13 cellular contexts compared by ENCODE assay signal in the genomic region with DNA sequence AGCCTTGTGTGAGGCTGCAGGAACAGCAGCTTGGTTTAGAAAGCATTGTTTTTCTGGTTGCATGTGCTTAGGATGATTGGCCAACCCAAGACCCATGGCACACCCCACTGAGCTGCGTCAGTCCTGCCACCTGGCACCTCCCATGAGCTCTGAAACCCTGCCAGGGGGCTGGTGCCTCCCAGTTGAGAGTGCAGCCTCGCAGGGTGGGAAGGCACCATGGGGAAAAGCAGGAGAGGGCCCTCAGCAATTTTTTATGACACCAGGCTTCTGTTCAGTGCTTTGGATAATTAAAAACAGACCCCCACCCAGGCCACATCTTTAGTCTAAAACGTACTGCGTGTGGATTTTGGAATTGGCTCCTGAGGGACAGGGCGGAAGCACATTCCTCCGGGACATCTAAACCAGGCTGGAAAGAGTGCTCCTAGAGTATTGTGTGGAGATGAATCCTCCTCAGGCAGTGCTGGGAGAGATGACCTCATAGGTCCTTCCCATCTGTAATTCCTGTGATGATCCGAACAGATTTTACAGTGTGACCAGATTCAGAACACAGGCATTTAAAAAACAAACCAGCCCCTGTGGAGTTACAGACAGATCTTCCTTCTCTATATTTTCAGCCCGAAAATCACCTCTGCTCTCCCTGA.
A peak's percentile ranks its signal among the peaks of the same experiment; 100 is the strongest.
DNase-seq lines count a peak whose midpoint lies in the region; ATAC-seq and TF ChIP-seq lines count a peak whose summit lies in the region.
"Had no signal": no experiment of that assay in that cellular context is flagged by ENCODE, and none has a peak within 500 bp of the region (broad histone marks: within the 10 kb centered on the region; RNA-seq: fewer than 3 reads in every experiment).

No MANE protein-coding gene starts in this region.

- H3K4me1 ChIP-seq in gastroesophageal sphincter (no peaks in the 10 kb centered on the region), psoas muscle (no peaks in the 10 kb centered on the region)
- H3K4me1 ChIP-seq: Caco-2 had no signal

- H3K27ac ChIP-seq in gastroesophageal sphincter (peak overlapping the region in 2 of 4 donors; percentile 17 to 46), psoas muscle (no peak overlapping the region)
- H3K27ac ChIP-seq: epithelial cell of prostate, neutrophil had no signal

- H3K4me3 ChIP-seq in gastroesophageal sphincter, result no peak overlapping the region
- no peak overlapping the region for H3K4me3 ChIP-seq in psoas muscle

- DNase-seq in GM04503 (ENCODE audit: low read depth) (peak; percentile 34), RPMI7951 (ENCODE audit: low read depth) (peak; percentile 52), psoas muscle (peak in 1 of 2 donors; percentile 61)
- DNase-seq in effector CD4-positive, alpha-beta T cell, result no peak
- DNase-seq: activated effector memory CD4-positive, alpha-beta T cell treated with Interleukin-2 at 50 U/mL for 16 hours; Caco-2; head of caudate nucleus had no signal

- no peak for TF ChIP-seq POLR2A in gastroesophageal sphincter (IDR thresholded peaks at IDR 0.05)
- no peak for TF ChIP-seq POLR2A in GM18505 (IDR thresholded peaks at IDR 0.05; ENCODE audit: borderline replicate concordance, extremely low read depth, insufficient read depth, insufficient read length)

- peak; percentile 61 for ATAC-seq in gastroesophageal sphincter
- peak in 3 of 4 donors; percentile 26 to 68 (median 42) for ATAC-seq in psoas muscle
- ATAC-seq in HG03039 (IDR thresholded peaks at IDR 0.05; ENCODE audit: unreplicated experiment), result no peak
- no peak for ATAC-seq in GM18505 (IDR thresholded peaks at IDR 0.05; ENCODE audit: unreplicated experiment)
- ATAC-seq in GM18868 (IDR thresholded peaks at IDR 0.05; ENCODE audit: unreplicated experiment), result no peak

- peaks cover 8% of the 10 kb centered on the region for H3K27me3 ChIP-seq in gastroesophageal sphincter
- no peaks in the 10 kb centered on the region for H3K27me3 ChIP-seq in psoas muscle (ENCODE audit: insufficient read depth in 3 of 3, low read length in 2 of 3)

- no peaks in the 10 kb centered on the region for H3K36me3 ChIP-seq in gastroesophageal sphincter
- H3K36me3 ChIP-seq in psoas muscle (ENCODE audit: insufficient read depth in 1 of 2, low read depth in 1 of 2), result no peaks in the 10 kb centered on the region
- H3K36me3 ChIP-seq: neutrophil had no signal

- TF ChIP-seq EP300 in gastroesophageal sphincter (IDR thresholded peaks at IDR 0.05), result no peak

- 52 to 67% methylated on average over 4 to 6 of the region's 8 CpGs for WGBS in gastroesophageal sphincter (ENCODE audit: low coverage in 1 of 2), 2 donors
- 20 to 33% (median 23%) methylated on average over 8 of the region's 8 CpGs for WGBS in psoas muscle, 3 donors

- intact Hi-C loops in psoas muscle (cut with DNase I), result no loop called here

- TF ChIP-seq CTCF in gastroesophageal sphincter (IDR thresholded peaks at IDR 0.05) (no peak), psoas muscle (IDR thresholded peaks at IDR 0.05) (no peak)

- H3K9me3 ChIP-seq in gastroesophageal sphincter (no peaks in the 10 kb centered on the region), psoas muscle (no peaks in the 10 kb centered on the region)
- H3K9me3 ChIP-seq: Caco-2, neutrophil had no signal

Comparison
In these comparisons a context has a peak if more than half of its experiments do, and no peak if none do; other contexts are left out.
1. ATAC-seq: peak in gastroesophageal sphincter (single experiment) and psoas muscle (3 of 4); none in HG03039 (single experiment), GM18505 (single experiment) and GM18868 (single experiment).